ENCODE assay signal across 29 cellular contexts in the genomic region with DNA sequence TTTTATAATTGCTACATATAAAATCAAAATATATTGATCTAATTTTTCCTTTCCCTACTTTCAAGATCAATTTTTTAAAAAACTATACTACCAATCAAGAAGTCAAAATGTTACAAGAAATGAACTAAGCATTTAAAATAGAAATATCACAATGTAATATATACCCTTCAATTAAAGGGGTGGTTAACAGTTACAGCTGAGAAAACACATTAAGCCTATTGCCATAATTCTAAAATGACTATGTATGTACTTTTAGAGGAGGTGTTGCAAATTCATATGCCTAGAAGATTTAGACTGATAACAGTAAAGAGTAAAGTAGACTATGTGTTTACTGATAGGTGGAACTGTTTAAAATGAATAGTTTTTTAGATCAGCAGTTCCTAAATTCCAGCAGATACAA.
"Had no signal": no experiment of that assay in that cellular context is flagged by ENCODE, and none has a peak within 500 bp of the region (broad histone marks: within the 10 kb centered on the region; RNA-seq: fewer than 3 reads in every experiment).

No MANE protein-coding gene starts in this region.

- H3K9me3 ChIP-seq: adrenal gland, MG63 had no signal

- H3K27me3 Mint-ChIP-seq: activated CD8-positive, alpha-beta T cell treated with anti-CD3 and anti-CD28 coated beads for 36 hours; activated naive CD8-positive, alpha-beta T cell treated with anti-CD3 and anti-CD28 coated beads, Interleukin-2, amount 10 ng/mL, durations not matched to agents 7 days and 5 days; activated T-helper 17 cell treated with anti-CD3 and anti-CD28 coated beads, Interleukin-2, amount 50 U/mL, for 72 hours had no signal

- H3K4me3 ChIP-seq: adrenal gland, MG63 had no signal

- FAIRE-seq: bronchial epithelial cell, RCC 7860 had no signal

- H3K9me3 Mint-ChIP-seq: activated CD8-positive, alpha-beta T cell treated with anti-CD3 and anti-CD28 coated beads for 36 hours; activated naive CD4-positive, alpha-beta T cell treated with anti-CD3 and anti-CD28 coated beads for 36 hours; activated naive CD8-positive, alpha-beta T cell treated with anti-CD3 and anti-CD28 coated beads, Interleukin-2, amount 10 ng/mL, durations not matched to agents 7 days and 5 days; activated T-helper 17 cell treated with anti-CD3 and anti-CD28 coated beads, Interleukin-2, amount 50 U/mL, for 72 hours; T-helper 1 cell treated with Interleukin-12 subunit alpha and Interleukin-12 subunit beta and Interleukin-4 antibody, amounts not matched to agents 30 μg/mL and 1 μg/mL, for 36 hours had no signal

- H3K4me3 Mint-ChIP-seq: activated CD8-positive, alpha-beta T cell treated with anti-CD3 and anti-CD28 coated beads for 36 hours; activated naive CD4-positive, alpha-beta T cell treated with anti-CD3 and anti-CD28 coated beads for 36 hours; activated naive CD8-positive, alpha-beta T cell treated with anti-CD3 and anti-CD28 coated beads, Interleukin-2, amount 10 ng/mL, durations not matched to agents 7 days and 5 days; activated T-helper 17 cell treated with anti-CD3 and anti-CD28 coated beads, Interleukin-2, amount 50 U/mL, for 72 hours; T-helper 1 cell treated with Interleukin-12 subunit alpha and Interleukin-12 subunit beta and Interleukin-4 antibody, amounts not matched to agents 30 μg/mL and 1 μg/mL, for 36 hours had no signal

- ATAC-seq: activated CD4-positive, CD25-positive, alpha-beta regulatory T cell treated with anti-CD3 and anti-CD28 coated beads, Interleukin-2, amount 50 U/mL, for 24 hours; activated CD8-positive, alpha-beta T cell treated with anti-CD3 and anti-CD28 coated beads for 36 hours; activated T-helper 17 cell treated with anti-CD3 and anti-CD28 coated beads, Interleukin-2, amount 50 U/mL, for 72 hours; PC-3 had no signal

- H3K27ac ChIP-seq: adrenal gland, KMS-11 had no signal

- H3K27me3 ChIP-seq: adrenal gland, MG63 had no signal

- H3K27ac Mint-ChIP-seq: activated CD8-positive, alpha-beta T cell treated with anti-CD3 and anti-CD28 coated beads for 36 hours; activated naive CD4-positive, alpha-beta T cell treated with anti-CD3 and anti-CD28 coated beads for 36 hours; activated naive CD8-positive, alpha-beta T cell treated with anti-CD3 and anti-CD28 coated beads, Interleukin-2, amount 10 ng/mL, durations not matched to agents 7 days and 5 days; activated T-helper 17 cell treated with anti-CD3 and anti-CD28 coated beads, Interleukin-2, amount 50 U/mL, for 72 hours; T-helper 1 cell treated with Interleukin-12 subunit alpha and Interleukin-12 subunit beta and Interleukin-4 antibody, amounts not matched to agents 30 μg/mL and 1 μg/mL, for 36 hours had no signal

- DNase-seq: activated CD4-positive, alpha-beta T cell treated with anti-CD3 and anti-CD28 coated beads for 4 hours; activated CD8-positive, alpha-beta memory T cell treated with anti-CD3 and anti-CD28 coated beads, Interleukin-2, amount 50 U/mL, for 48 hours; activated CD8-positive, alpha-beta T cell treated with anti-CD3 and anti-CD28 coated beads for 36 hours; activated gamma-delta T cell; activated naive CD4-positive, alpha-beta T cell treated with anti-CD3 and anti-CD28 coated beads for 36 hours; activated naive CD8-positive, alpha-beta T cell treated with anti-CD3 and anti-CD28 coated beads, Interleukin-2, amount 10 ng/mL, durations not matched to agents 7 days and 5 days; activated T-cell treated with anti-CD3 and anti-CD28 coated beads, Interleukin-2, amount 50 U/mL, for 1 hour; adrenal gland; anterior cingulate cortex; central memory CD4-positive, alpha-beta T cell; MG63; MV-4-11; NCI-H1092 treated with DMSO at 0.1 percent for 48 hours; NCI-H1417 treated with DMSO at 0.1 percent for 48 hours; NCI-H1694; NCI-H2029; NCI-H2107; NCI-H2171 treated with DMSO at 0.1 percent for 48 hours; NCI-H226; NCI-H510A; NCI-H526 treated with DMSO at 0.1 percent for 48 hours; PC-3; SHP77 treated with DMSO at 0.1 percent for 48 hours had no signal
